Comparison of ENCODE assay signal across 1 cellular context in genomic region chr22:27796118-27796517, GRCh38.
TF ChIP-seq lines count a peak whose summit lies in the region.

No MANE protein-coding gene starts in this region.

TF ChIP-seq in IMR-90, 13 proteins besides CTCF, POLR2A, EP300 and RAD21 (continued from another document):
- TF ChIP-seq FOS (IDR thresholded peaks at IDR 0.05; ENCODE audit: low read depth, low read length), result no peak
- no peak for TF ChIP-seq MAFK (IDR thresholded peaks at IDR 0.05; ENCODE audit: low read depth, low read length)
- no peak for TF ChIP-seq MXI1 (IDR thresholded peaks at IDR 0.05; ENCODE audit: borderline replicate concordance, low read depth, low read length)
- no peak for TF ChIP-seq RFX5 (IDR thresholded peaks at IDR 0.05; ENCODE audit: low read depth, low read length)
- no peak for TF ChIP-seq SMC3 (IDR thresholded peaks at IDR 0.05; ENCODE audit: low read depth, low read length)
- no peak for TF ChIP-seq NFE2L2 (IDR thresholded peaks at IDR 0.05; ENCODE audit: low read depth, low read length)
- TF ChIP-seq CHD1 (IDR thresholded peaks at IDR 0.05; ENCODE audit: low read depth, low read length), result no peak
- no peak for TF ChIP-seq BHLHE40 (IDR thresholded peaks at IDR 0.05; ENCODE audit: low read depth, low read length)
- no peak for TF ChIP-seq CEBPB (IDR thresholded peaks at IDR 0.05; ENCODE audit: low read depth, low read length)
TF ChIP-seq in IMR-90: peak in this region for 0.
